Comparison of ENCODE assay signal across 15 cellular contexts in genomic region chr7:6234384-6234783, GRCh38. TPM values are rescaled to one million over a fixed set of nuclear protein-coding genes. Genes with fewer than 3 reads are reported as not detected.
DNase-seq lines count a peak whose midpoint lies in the region; ATAC-seq and TF ChIP-seq lines count a peak whose summit lies in the region.
"Had no signal": no experiment of that assay in that cellular context is flagged by ENCODE, and none has a peak within 500 bp of the region (broad histone marks: within the 10 kb centered on the region; RNA-seq: fewer than 3 reads in every experiment).

No MANE protein-coding gene starts in this region.

- CTCF ChIA-PET in activated CD8-positive, alpha-beta T cell treated with anti-CD3 and anti-CD28 coated beads for 36 hours (lab: Charles Lee), result interaction anchor here (0.9 kb wide), 1 partner anchor 89 kb away, joined by 3 read pairs; no protein-coding TSS in a partner anchor
- CTCF ChIA-PET in activated CD8-positive, alpha-beta T cell treated with anti-CD3 and anti-CD28 coated beads, Interleukin-2, amount 10 ng/mL, durations not matched to agents 7 days and 5 days (lab: Charles Lee), result no interaction called here

- H3K27me3 ChIP-seq in osteoblast (ENCODE audit: insufficient read depth, low read length) (no peaks in the 10 kb centered on the region), HAP-1 (ENCODE audit: low read depth) (no peaks in the 10 kb centered on the region)

- H3K27ac ChIP-seq in osteoblast (ENCODE audit: low read depth, low read length), result no peak overlapping the region

- H3K27ac Mint-ChIP-seq in activated CD8-positive, alpha-beta T cell treated with anti-CD3 and anti-CD28 coated beads for 36 hours, result no peak overlapping the region
- no peak overlapping the region for H3K27ac Mint-ChIP-seq in activated CD8-positive, alpha-beta T cell treated with anti-CD3 and anti-CD28 coated beads, Interleukin-2, amount 10 ng/mL, durations not matched to agents 7 days and 5 days
- peak overlapping the region; percentile 33 for H3K27ac Mint-ChIP-seq in central memory CD8-positive, alpha-beta T cell (ENCODE audit: low read depth)
- H3K27ac Mint-ChIP-seq: dendritic cell treated with granulocyte-macrophage colony-stimulating factor and Interleukin-4, amounts not matched to agents 40 ng/mL and 50 ng/mL, for 4 days; T-cell had no signal

- H3K27me3 Mint-ChIP-seq in activated CD8-positive, alpha-beta T cell treated with anti-CD3 and anti-CD28 coated beads for 36 hours, result no peaks in the 10 kb centered on the region
- H3K27me3 Mint-ChIP-seq in activated CD8-positive, alpha-beta T cell treated with anti-CD3 and anti-CD28 coated beads, Interleukin-2, amount 10 ng/mL, durations not matched to agents 7 days and 5 days (ENCODE audit: low read depth), result peaks cover 15% of the 10 kb centered on the region
- no peaks in the 10 kb centered on the region for H3K27me3 Mint-ChIP-seq in central memory CD8-positive, alpha-beta T cell
- H3K27me3 Mint-ChIP-seq: T-cell had no signal

- no peak overlapping the region for H3K4me3 Mint-ChIP-seq in activated CD8-positive, alpha-beta T cell treated with anti-CD3 and anti-CD28 coated beads for 36 hours
- no peak overlapping the region for H3K4me3 Mint-ChIP-seq in activated CD8-positive, alpha-beta T cell treated with anti-CD3 and anti-CD28 coated beads, Interleukin-2, amount 10 ng/mL, durations not matched to agents 7 days and 5 days
- no peak overlapping the region for H3K4me3 Mint-ChIP-seq in central memory CD8-positive, alpha-beta T cell
- H3K4me3 Mint-ChIP-seq: dendritic cell treated with granulocyte-macrophage colony-stimulating factor and Interleukin-4, amounts not matched to agents 40 ng/mL and 50 ng/mL, for 4 days; T-cell had no signal

- H3K36me3 ChIP-seq in osteoblast (ENCODE audit: insufficient read depth, low read length) (no peaks in the 10 kb centered on the region), HAP-1 (replicated peaks) (no peaks in the 10 kb centered on the region)

- intact Hi-C loops in activated CD8-positive, alpha-beta T cell treated with anti-CD3 and anti-CD28 coated beads for 36 hours (cut with micrococcal nuclease), result no loop called here

- no peaks in the 10 kb centered on the region for H3K9me3 Mint-ChIP-seq in activated CD8-positive, alpha-beta T cell treated with anti-CD3 and anti-CD28 coated beads for 36 hours
- no peaks in the 10 kb centered on the region for H3K9me3 Mint-ChIP-seq in activated CD8-positive, alpha-beta T cell treated with anti-CD3 and anti-CD28 coated beads, Interleukin-2, amount 10 ng/mL, durations not matched to agents 7 days and 5 days (ENCODE audit: insufficient read depth)
- no peaks in the 10 kb centered on the region for H3K9me3 Mint-ChIP-seq in central memory CD8-positive, alpha-beta T cell
- H3K9me3 Mint-ChIP-seq: dendritic cell treated with granulocyte-macrophage colony-stimulating factor and Interleukin-4, amounts not matched to agents 40 ng/mL and 50 ng/mL, for 4 days; T-cell had no signal

- in situ Hi-C loops in HAP-1 (cut with MboI; ENCODE audit: low sequenced_read_pairs), result no loop called here

- H4K20me1 ChIP-seq in osteoblast (ENCODE audit: insufficient read depth, low read length), result peaks cover 32% of the 10 kb centered on the region

- DNase-seq in activated CD8-positive, alpha-beta T cell treated with anti-CD3 and anti-CD28 coated beads for 36 hours, result peak; percentile 41
- no peak for DNase-seq in activated CD8-positive, alpha-beta T cell treated with anti-CD3 and anti-CD28 coated beads, Interleukin-2, amount 10 ng/mL, durations not matched to agents 7 days and 5 days
- no peak for DNase-seq in central memory CD8-positive, alpha-beta T cell (ENCODE audit: low spot score in 2 of 2)
- DNase-seq in GOT3 (lab: John Stamatoyannopoulos, UW) (no peak), osteoblast (ENCODE audit: insufficient read length, low spot score, missing footprints) (no peak), HAP-1 (ENCODE audit: low spot score in 2 of 2) (no peak)
- DNase-seq: mammary epithelial cell; NCI-H1048; NCI-H226; stimulated activated CD8-positive, alpha-beta memory T cell treated with anti-CD3 and anti-CD28 coated beads, Interleukin-4, amount 100 ng/mL, for 48 hours; T-cell had no signal

- H3K9me3 ChIP-seq in osteoblast (ENCODE audit: low read depth, low read length) (no peaks in the 10 kb centered on the region), HAP-1 (no peaks in the 10 kb centered on the region)

- no peaks in the 10 kb centered on the region for H3K36me3 Mint-ChIP-seq in activated CD8-positive, alpha-beta T cell treated with anti-CD3 and anti-CD28 coated beads for 36 hours (ENCODE audit: low read depth)
- H3K36me3 Mint-ChIP-seq in activated CD8-positive, alpha-beta T cell treated with anti-CD3 and anti-CD28 coated beads, Interleukin-2, amount 10 ng/mL, durations not matched to agents 7 days and 5 days (ENCODE audit: low read depth), result no peaks in the 10 kb centered on the region
- H3K36me3 Mint-ChIP-seq in central memory CD8-positive, alpha-beta T cell (ENCODE audit: insufficient read depth), result peaks cover 3% of the 10 kb centered on the region
- H3K36me3 Mint-ChIP-seq: T-cell had no signal

- H3K4me1 Mint-ChIP-seq in activated CD8-positive, alpha-beta T cell treated with anti-CD3 and anti-CD28 coated beads for 36 hours (ENCODE audit: low read depth), result peaks cover 17% of the 10 kb centered on the region
- H3K4me1 Mint-ChIP-seq in activated CD8-positive, alpha-beta T cell treated with anti-CD3 and anti-CD28 coated beads, Interleukin-2, amount 10 ng/mL, durations not matched to agents 7 days and 5 days (ENCODE audit: low read depth), result peaks cover 26% of the 10 kb centered on the region
- H3K4me1 Mint-ChIP-seq in central memory CD8-positive, alpha-beta T cell, result peaks cover 34% of the 10 kb centered on the region

- H3K4me1 ChIP-seq in osteoblast (ENCODE audit: insufficient read depth, low read length), result peaks cover 7% of the 10 kb centered on the region
- no peaks in the 10 kb centered on the region for H3K4me1 ChIP-seq in HAP-1

- ATAC-seq in activated CD8-positive, alpha-beta T cell treated with anti-CD3 and anti-CD28 coated beads for 36 hours, result peak; percentile 85
- ATAC-seq in activated CD8-positive, alpha-beta T cell treated with anti-CD3 and anti-CD28 coated beads, Interleukin-2, amount 10 ng/mL, durations not matched to agents 7 days and 5 days, result no peak
- peak; percentile 53 for ATAC-seq in GM18909 (IDR thresholded peaks at IDR 0.05; ENCODE audit: poor library complexity, unreplicated experiment)
- peak; percentile 58 for ATAC-seq in HG03108 (IDR thresholded peaks at IDR 0.05; ENCODE audit: unreplicated experiment)
- ATAC-seq in central memory CD8-positive, alpha-beta T cell (replicated peaks; ENCODE audit: extremely low read depth, poor library complexity, severe bottlenecking), result peak; percentile 32
- ATAC-seq: Panc1 had no signal

- H3K4me3 ChIP-seq in osteoblast (ENCODE audit: insufficient read depth, low read length) (no peak overlapping the region), HAP-1 (no peak overlapping the region)

- TF ChIP-seq CTCF in activated CD8-positive, alpha-beta T cell treated with anti-CD3 and anti-CD28 coated beads for 36 hours (IDR thresholded peaks at IDR 0.05), result no peak
- TF ChIP-seq CTCF in osteoblast (IDR thresholded peaks at IDR 0.05; ENCODE audit: extremely low read depth, low read depth, low read length), result no peak

- no peak overlapping the region for H3K4me2 ChIP-seq in osteoblast (ENCODE audit: insufficient read depth, low read length)

- POLR2A ChIA-PET in activated CD8-positive, alpha-beta T cell treated with anti-CD3 and anti-CD28 coated beads for 36 hours (lab: Charles Lee), result no interaction called here
- POLR2A ChIA-PET in activated CD8-positive, alpha-beta T cell treated with anti-CD3 and anti-CD28 coated beads, Interleukin-2, amount 10 ng/mL, durations not matched to agents 7 days and 5 days (lab: Charles Lee), result no interaction called here

- peaks cover 97% of the 10 kb centered on the region for H3K79me2 ChIP-seq in osteoblast (ENCODE audit: insufficient read depth, low read length)

- H2AFZ ChIP-seq in osteoblast (ENCODE audit: low read length), result no peak overlapping the region

RNA-seq across cellular contexts. Expression of gene CYTH3, which starts 38.0 kb away (rescaled TPM):
- total RNA-seq in activated CD8-positive, alpha-beta T cell treated with anti-CD3 and anti-CD28 coated beads for 36 hours, result 1 to 10 TPM in 1 of 2 experiments, under 1 TPM in 1; 0.92 to 2.3 TPM
- total RNA-seq in activated CD8-positive, alpha-beta T cell treated with anti-CD3 and anti-CD28 coated beads, Interleukin-2, amount 10 ng/mL, durations not matched to agents 7 days and 5 days, result 1 to 10 TPM; 1.9 to 2.3 TPM
- 89.4 and 94.3 TPM in 2 replicates for total RNA-seq in osteoblast

Comparison
In these comparisons a context has a peak if more than half of its experiments do, and no peak if none do; other contexts are left out.
1. RNA of gene CYTH3, which starts 38.0 kb away (total RNA-seq): 89.4 to 94.3 TPM in osteoblast; 0.92 to 2.3 TPM in activated CD8-positive, alpha-beta T cell treated with anti-CD3 and anti-CD28 coated beads for 36 hours and 1.9 to 2.3 TPM in activated CD8-positive, alpha-beta T cell treated with anti-CD3 and anti-CD28 coated beads, Interleukin-2, amount 10 ng/mL, durations not matched to agents 7 days and 5 days; every median in the first group is over 10 times any median in the second.